In genomic region chr7:7103343-7104313, GRCh38 we compare ENCODE assay signal across 8 cellular contexts.
A peak's percentile ranks its signal among the peaks of the same experiment; 100 is the strongest.
DNase-seq lines count a peak whose midpoint lies in the region; ATAC-seq and TF ChIP-seq lines count a peak whose summit lies in the region.

No MANE protein-coding gene starts in this region.

- peak; percentile 57 for DNase-seq in activated CD4-positive, alpha-beta T cell treated with anti-CD3 and anti-CD28 coated beads, Interleukin-2, amount 10 ng/mL, durations not matched to agents 24 days and 14 days
- no peak for DNase-seq in activated CD4-positive, alpha-beta T cell treated with anti-CD3 and anti-CD28 coated beads, Interleukin-2, amount 50 U/mL, for 48 hours
- DNase-seq in HS-5 (ENCODE audit: low read depth) (peak; percentile 49), NOMO-1 (lab: John Stamatoyannopoulos, UW; ENCODE audit: unreplicated experiment in 2 of 2) (peak; percentile 31 to 82), left kidney (ENCODE audit: low read depth, low spot score) (peak; percentile 63), type B pancreatic cell (ENCODE audit: extremely low spot score, unreplicated experiment) (no peak)
- peak; percentile 50 for DNase-seq in central memory CD4-positive, alpha-beta T cell

- H3K36me3 Mint-ChIP-seq in activated CD4-positive, alpha-beta T cell treated with anti-CD3 and anti-CD28 coated beads, Interleukin-2, amount 10 ng/mL, durations not matched to agents 24 days and 14 days (ENCODE audit: low read depth): no peaks in the 10 kb centered on the region
- no peaks in the 10 kb centered on the region for H3K36me3 Mint-ChIP-seq in type B pancreatic cell

- no peak overlapping the region for H3K4me3 Mint-ChIP-seq in activated CD4-positive, alpha-beta T cell treated with anti-CD3 and anti-CD28 coated beads, Interleukin-2, amount 10 ng/mL, durations not matched to agents 24 days and 14 days
- no peak overlapping the region for H3K4me3 Mint-ChIP-seq in type B pancreatic cell

- H3K4me1 Mint-ChIP-seq in activated CD4-positive, alpha-beta T cell treated with anti-CD3 and anti-CD28 coated beads, Interleukin-2, amount 10 ng/mL, durations not matched to agents 24 days and 14 days: peaks cover 16% of the 10 kb centered on the region
- H3K4me1 Mint-ChIP-seq in type B pancreatic cell (ENCODE audit: unreplicated experiment): peaks cover 39% of the 10 kb centered on the region

- TF ChIP-seq CTCF in type B pancreatic cell (conservative IDR thresholded peaks at IDR 0.05): peak; percentile 79

- H3K27me3 Mint-ChIP-seq in activated CD4-positive, alpha-beta T cell treated with anti-CD3 and anti-CD28 coated beads, Interleukin-2, amount 10 ng/mL, durations not matched to agents 24 days and 14 days: no peaks in the 10 kb centered on the region
- H3K27me3 Mint-ChIP-seq in type B pancreatic cell: no peaks in the 10 kb centered on the region

- no peaks in the 10 kb centered on the region for H3K9me3 Mint-ChIP-seq in activated CD4-positive, alpha-beta T cell treated with anti-CD3 and anti-CD28 coated beads, Interleukin-2, amount 10 ng/mL, durations not matched to agents 24 days and 14 days
- H3K9me3 Mint-ChIP-seq in type B pancreatic cell: no peaks in the 10 kb centered on the region

- ATAC-seq in HG02798 (IDR thresholded peaks at IDR 0.05; ENCODE audit: poor library complexity, unreplicated experiment): no peak

- H3K27ac Mint-ChIP-seq in activated CD4-positive, alpha-beta T cell treated with anti-CD3 and anti-CD28 coated beads, Interleukin-2, amount 10 ng/mL, durations not matched to agents 24 days and 14 days: no peak overlapping the region
- H3K27ac Mint-ChIP-seq in type B pancreatic cell: no peak overlapping the region

- intact Hi-C loops in activated CD4-positive, alpha-beta T cell treated with anti-CD3 and anti-CD28 coated beads, Interleukin-2, amount 10 ng/mL, durations not matched to agents 24 days and 14 days (cut with micrococcal nuclease): loop anchor here (1.0 to 10.0 kb wide), 7 partner anchors 79 to 1194 kb away; partner anchors contain the start of gene C1GALT1

Comparison
In these comparisons a context has a peak if more than half of its experiments do, and no peak if none do; other contexts are left out.
1. DNase-seq: peak in activated CD4-positive, alpha-beta T cell treated with anti-CD3 and anti-CD28 coated beads, Interleukin-2, amount 10 ng/mL, durations not matched to agents 24 days and 14 days (single experiment), HS-5 (single experiment), NOMO-1 (2 of 2), central memory CD4-positive, alpha-beta T cell (single experiment) and left kidney (single experiment); none in activated CD4-positive, alpha-beta T cell treated with anti-CD3 and anti-CD28 coated beads, Interleukin-2, amount 50 U/mL, for 48 hours (0 of 2) and type B pancreatic cell (single experiment).